In the genomic region with DNA sequence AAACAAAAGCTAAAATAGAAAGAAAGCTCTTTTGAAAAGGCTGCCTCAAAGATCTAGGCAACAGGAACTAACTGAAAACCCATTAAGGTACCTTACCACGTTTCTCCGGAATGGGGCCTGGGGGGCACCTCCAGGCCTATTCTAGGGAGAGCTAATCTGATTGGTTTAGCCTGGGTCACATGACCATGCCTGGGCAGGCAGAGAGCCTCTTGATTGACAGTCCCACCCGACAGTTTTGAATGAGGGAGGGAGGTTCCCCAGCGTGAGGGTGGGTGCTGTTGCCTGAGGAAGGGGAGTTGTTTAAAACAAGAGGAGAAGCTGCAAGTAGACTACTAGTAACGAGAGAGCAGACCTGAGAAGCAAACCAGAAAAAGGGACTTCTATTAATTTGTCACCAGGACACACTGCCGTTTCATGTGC, we compare ENCODE assay signal across 8 cellular contexts.
DNase-seq lines count a peak whose midpoint lies in the region; ATAC-seq and TF ChIP-seq lines count a peak whose summit lies in the region.

No MANE protein-coding gene starts in this region.

- no peaks in the 10 kb centered on the region for H3K27me3 Mint-ChIP-seq in activated naive CD8-positive, alpha-beta T cell treated with anti-CD3 and anti-CD28 coated beads, Interleukin-2, amount 50 U/mL, for 24 hours
- H3K27me3 Mint-ChIP-seq in osteocyte (ENCODE audit: unreplicated experiment), result no peaks in the 10 kb centered on the region
- H3K27me3 Mint-ChIP-seq in T-helper 2 cell treated with Interferon-gamma antibody and Interleukin-4, amounts not matched to agents 5 μg/mL and 100 μg/mL, for 36 hours (ENCODE audit: low read depth), result peaks cover 3% of the 10 kb centered on the region

- H3K9me3 Mint-ChIP-seq in activated naive CD8-positive, alpha-beta T cell treated with anti-CD3 and anti-CD28 coated beads, Interleukin-2, amount 50 U/mL, for 24 hours, result no peaks in the 10 kb centered on the region
- H3K9me3 Mint-ChIP-seq in osteocyte (ENCODE audit: unreplicated experiment), result no peaks in the 10 kb centered on the region
- no peaks in the 10 kb centered on the region for H3K9me3 Mint-ChIP-seq in T-helper 2 cell treated with Interferon-gamma antibody and Interleukin-4, amounts not matched to agents 5 μg/mL and 100 μg/mL, for 36 hours

- DNase-seq in NCI-H2196 (lab: John Stamatoyannopoulos, UW; ENCODE audit: unreplicated experiment) (peak; percentile 21), NCI-H2196 treated with DMSO at 0.1 percent for 48 hours (lab: John Stamatoyannopoulos, UW; ENCODE audit: unreplicated experiment) (no peak), HPDE6-E6E7 (ENCODE audit: extremely low spot score) (peak; percentile 67), osteocyte (ENCODE audit: extremely low spot score, unreplicated experiment) (peak; percentile 85), T-helper 1 cell (no peak), SKM-1 treated with dmso at 0.1 percent for 144 hours (lab: John Stamatoyannopoulos, UW; ENCODE audit: unreplicated experiment) (no peak)
- DNase-seq in activated naive CD8-positive, alpha-beta T cell treated with anti-CD3 and anti-CD28 coated beads, Interleukin-2, amount 50 U/mL, for 24 hours, result peak; percentile 4
- DNase-seq in T-helper 2 cell treated with Interferon-gamma antibody and Interleukin-4, amounts not matched to agents 5 μg/mL and 100 μg/mL, for 36 hours (ENCODE audit: low spot score), result no peak

- no peak overlapping the region for H3K27ac Mint-ChIP-seq in activated naive CD8-positive, alpha-beta T cell treated with anti-CD3 and anti-CD28 coated beads, Interleukin-2, amount 50 U/mL, for 24 hours
- no peak overlapping the region for H3K27ac Mint-ChIP-seq in osteocyte (ENCODE audit: unreplicated experiment)
- H3K27ac Mint-ChIP-seq in T-helper 2 cell treated with Interferon-gamma antibody and Interleukin-4, amounts not matched to agents 5 μg/mL and 100 μg/mL, for 36 hours, result no peak overlapping the region

- TF ChIP-seq CTCF in osteocyte (IDR thresholded peaks at IDR 0.05), result no peak

- ATAC-seq in activated naive CD8-positive, alpha-beta T cell treated with anti-CD3 and anti-CD28 coated beads, Interleukin-2, amount 50 U/mL, for 24 hours, result no peak

- H3K4me1 Mint-ChIP-seq in activated naive CD8-positive, alpha-beta T cell treated with anti-CD3 and anti-CD28 coated beads, Interleukin-2, amount 50 U/mL, for 24 hours, result no peaks in the 10 kb centered on the region
- H3K4me1 Mint-ChIP-seq in osteocyte (ENCODE audit: unreplicated experiment), result no peaks in the 10 kb centered on the region
- no peaks in the 10 kb centered on the region for H3K4me1 Mint-ChIP-seq in T-helper 2 cell treated with Interferon-gamma antibody and Interleukin-4, amounts not matched to agents 5 μg/mL and 100 μg/mL, for 36 hours (ENCODE audit: low read depth)

- H3K36me3 Mint-ChIP-seq in activated naive CD8-positive, alpha-beta T cell treated with anti-CD3 and anti-CD28 coated beads, Interleukin-2, amount 50 U/mL, for 24 hours (ENCODE audit: low read depth), result no peaks in the 10 kb centered on the region
- H3K36me3 Mint-ChIP-seq in osteocyte (ENCODE audit: unreplicated experiment), result no peaks in the 10 kb centered on the region
- H3K36me3 Mint-ChIP-seq in T-helper 2 cell treated with Interferon-gamma antibody and Interleukin-4, amounts not matched to agents 5 μg/mL and 100 μg/mL, for 36 hours (ENCODE audit: low read depth), result no peaks in the 10 kb centered on the region

- H3K4me3 Mint-ChIP-seq in activated naive CD8-positive, alpha-beta T cell treated with anti-CD3 and anti-CD28 coated beads, Interleukin-2, amount 50 U/mL, for 24 hours, result no peak overlapping the region
- H3K4me3 Mint-ChIP-seq in osteocyte (ENCODE audit: unreplicated experiment), result no peak overlapping the region
- H3K4me3 Mint-ChIP-seq in T-helper 2 cell treated with Interferon-gamma antibody and Interleukin-4, amounts not matched to agents 5 μg/mL and 100 μg/mL, for 36 hours, result no peak overlapping the region

Comparison
In these comparisons a context has a peak if more than half of its experiments do, and no peak if none do; other contexts are left out.
1. DNase-seq: peak in NCI-H2196 (single experiment), HPDE6-E6E7 (single experiment), activated naive CD8-positive, alpha-beta T cell treated with anti-CD3 and anti-CD28 coated beads, Interleukin-2, amount 50 U/mL, for 24 hours (single experiment) and osteocyte (single experiment); none in NCI-H2196 treated with DMSO at 0.1 percent for 48 hours (single experiment), T-helper 1 cell (0 of 5), T-helper 2 cell treated with Interferon-gamma antibody and Interleukin-4, amounts not matched to agents 5 μg/mL and 100 μg/mL, for 36 hours (single experiment) and SKM-1 treated with dmso at 0.1 percent for 144 hours (single experiment).